Comparison of ENCODE assay signal across 1 cellular context in the genomic region with DNA sequence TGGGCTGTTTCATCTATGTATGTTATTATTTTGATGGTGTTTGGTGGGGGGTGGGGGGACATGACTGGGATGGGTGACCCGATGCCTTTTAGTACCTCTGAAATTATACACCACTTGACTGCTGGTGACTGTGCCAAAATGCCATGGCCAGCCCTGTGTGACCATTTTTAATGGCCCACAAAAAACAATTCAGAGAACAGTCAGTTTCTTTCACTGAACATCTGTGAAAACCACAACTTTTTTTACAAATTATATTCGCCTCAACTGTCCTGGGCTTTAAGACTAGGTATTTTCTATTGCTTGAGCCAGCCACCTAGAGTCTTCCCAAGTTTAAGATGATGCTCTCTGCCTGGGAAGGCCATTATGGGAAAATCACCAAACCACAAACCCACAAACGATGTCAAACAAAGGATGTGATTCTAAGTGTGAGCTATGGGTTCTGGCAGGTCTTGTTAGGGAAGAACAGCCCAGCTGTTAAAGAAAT.
A peak's percentile ranks its signal among the peaks of the same experiment; 100 is the strongest.
TF ChIP-seq lines count a peak whose summit lies in the region.

No MANE protein-coding gene starts in this region.

TF ChIP-seq in SK-N-SH, 30 proteins besides CTCF, POLR2A, EP300 and RAD21 (continued from another document):
- TF ChIP-seq REST (IDR thresholded peaks at IDR 0.05; ENCODE audit: low read depth, low read length) (no peak), JUND (IDR thresholded peaks at IDR 0.05) (peak; percentile 57; the same call in 1 of the 2 replicates), TEAD4 (IDR thresholded peaks at IDR 0.05; ENCODE audit: borderline replicate concordance, insufficient read depth) (0 out of 2 replicates have a peak, but pooled peaks have one; percentile 50), TCF12 (IDR thresholded peaks at IDR 0.05) (peak; percentile 87), NFIC (IDR thresholded peaks at IDR 0.05; ENCODE audit: borderline replicate concordance) (peak; percentile 80), RCOR1 (IDR thresholded peaks at IDR 0.05; ENCODE audit: low read length) (no peak), SIN3A (IDR thresholded peaks at IDR 0.05; ENCODE audit: borderline replicate concordance, low read depth, low read length) (no peak)
- TF ChIP-seq, protein P1, sequence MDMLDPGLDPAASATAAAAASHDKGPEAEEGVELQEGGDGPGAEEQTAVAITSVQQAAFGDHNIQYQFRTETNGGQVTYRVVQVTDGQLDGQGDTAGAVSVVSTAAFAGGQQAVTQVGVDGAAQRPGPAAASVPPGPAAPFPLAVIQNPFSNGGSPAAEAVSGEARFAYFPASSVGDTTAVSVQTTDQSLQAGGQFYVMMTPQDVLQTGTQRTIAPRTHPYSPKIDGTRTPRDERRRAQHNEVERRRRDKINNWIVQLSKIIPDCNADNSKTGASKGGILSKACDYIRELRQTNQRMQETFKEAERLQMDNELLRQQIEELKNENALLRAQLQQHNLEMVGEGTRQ (IDR thresholded peaks at IDR 0.05; ENCODE audit: borderline replicate concordance, low read depth, low read length) = no peak
